8 cellular contexts compared by ENCODE assay signal in the genomic region with DNA sequence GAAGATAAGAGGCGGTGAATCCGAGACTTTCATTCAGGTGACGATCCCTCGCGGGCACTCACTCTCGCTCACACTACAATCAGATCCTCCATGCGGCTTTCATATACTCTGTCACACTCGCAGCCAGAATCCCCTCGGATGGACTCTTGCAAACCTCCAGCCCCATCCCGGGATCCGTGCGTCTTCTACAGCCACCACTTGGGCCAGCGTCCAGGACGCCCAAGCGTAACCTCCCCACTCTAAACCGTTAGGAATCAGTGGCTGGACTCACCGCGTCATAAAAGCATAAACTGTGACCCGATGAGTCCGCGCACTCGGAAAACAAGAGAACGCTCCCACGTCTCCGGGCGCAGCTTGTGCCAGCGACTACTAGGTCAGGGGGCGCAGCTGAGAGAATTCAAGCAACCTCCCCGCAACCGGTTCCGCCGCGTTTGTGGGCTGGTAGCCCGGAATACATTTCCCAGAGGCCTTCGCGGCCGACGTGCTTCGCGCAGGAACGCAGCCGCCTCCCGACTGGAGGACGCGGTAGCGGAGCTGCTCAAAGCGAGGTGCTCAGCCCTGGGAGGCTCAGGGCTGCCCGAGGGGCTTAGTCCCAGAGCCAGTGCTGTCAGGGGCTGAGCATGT. TPM values are rescaled to one million over a fixed set of nuclear protein-coding genes. Genes with fewer than 3 reads are reported as not detected.
DNase-seq lines count a peak whose midpoint lies in the region; ATAC-seq lines count a peak whose summit lies in the region.

No MANE protein-coding gene starts in this region.

- peak; percentile 98 for ATAC-seq in left colon
- no peak for ATAC-seq in GM21381 (IDR thresholded peaks at IDR 0.05; ENCODE audit: unreplicated experiment)
- no peak for ATAC-seq in HG02610 (IDR thresholded peaks at IDR 0.05; ENCODE audit: unreplicated experiment)

- DNase-seq in DMS 273 (lab: John Stamatoyannopoulos, UW; ENCODE audit: unreplicated experiment) = peak; percentile 89
- DNase-seq in NCI-H1092 (lab: John Stamatoyannopoulos, UW) = peak; percentile 56
- DNase-seq in activated CD4-positive, alpha-beta T cell treated with anti-CD3 and anti-CD28 coated beads, Interleukin-2, amount 50 U/mL, for 24 hours (ENCODE audit: low read depth in 1 of 2, low spot score in 1 of 2) = peak; percentile 49 to 69
- peak; percentile 54 for DNase-seq in dedifferentiated amniotic fluid mesenchymal stem cell (ENCODE audit: extremely low spot score)
- peak; percentile 76 to 85 for DNase-seq in left colon
- peak; percentile 87 for DNase-seq in stimulated activated CD4-positive, alpha-beta T cell treated with anti-CD3 and anti-CD28 coated beads, Interleukin-15, amount 100 ng/mL, for 24 hours

- intact Hi-C loops in left colon (cut with DNase I, micrococcal nuclease) = no loop called here

RNA-seq across cellular contexts. Expression of a gene that starts 27.6 kb away (rescaled TPM):
- 1 to 10 TPM; 5.7 to 6.1 TPM for total RNA-seq in left colon

RNA-seq across cellular contexts. Expression of a gene that starts 36.7 kb away (rescaled TPM):
- 1 to 10 TPM; 6.4 to 8.3 TPM for total RNA-seq in left colon
